8 cellular contexts compared by ENCODE assay signal in the genomic region with DNA sequence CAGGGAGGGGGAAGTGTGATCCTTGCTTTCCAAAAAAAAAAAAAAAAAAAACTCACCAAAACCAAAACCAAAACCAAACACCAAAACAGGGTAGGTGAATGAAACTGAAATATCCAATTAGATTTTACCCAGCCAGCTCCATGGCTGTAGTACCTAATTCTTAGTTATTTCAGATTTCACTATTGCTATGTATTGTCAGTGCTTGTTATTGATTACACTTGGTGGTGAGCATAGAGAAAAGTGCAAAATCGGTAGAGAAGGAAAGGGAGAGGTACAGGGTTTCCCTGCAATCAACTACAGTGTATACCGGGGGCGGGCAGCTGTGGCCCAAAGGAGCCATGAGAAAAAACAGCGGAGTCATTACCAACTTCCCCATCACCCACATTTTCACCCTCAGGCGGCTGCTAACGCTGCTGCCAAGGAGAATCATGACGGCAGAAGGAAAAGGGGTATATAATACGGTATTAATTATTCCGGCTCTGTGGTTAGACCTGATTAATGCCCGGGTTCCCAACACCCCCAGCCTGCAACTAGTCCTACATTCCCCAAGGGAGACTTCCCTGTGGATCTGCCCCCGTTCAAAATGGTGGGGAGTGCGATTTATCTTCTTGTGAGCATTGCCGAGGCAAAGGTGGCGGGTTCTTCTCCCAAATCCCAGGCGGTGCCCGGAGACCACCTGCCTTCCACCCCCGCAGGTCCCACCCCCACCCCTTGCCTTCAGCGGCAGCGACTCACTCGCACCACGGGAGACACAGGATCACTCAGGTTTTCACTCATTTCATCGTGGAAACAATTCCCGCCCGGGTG. TPM values are rescaled to one million over a fixed set of nuclear protein-coding genes. Genes with fewer than 3 reads are reported as not detected.
DNase-seq lines count a peak whose midpoint lies in the region; ATAC-seq and TF ChIP-seq lines count a peak whose summit lies in the region.

A gene (minus strand): TSS at position 30 of the 807 bp plus-strand sequence. CDS start 486 bp downstream, outside the sequence.

- peaks cover 12 to 20% of the 10 kb centered on the region in 2 donors for H3K36me3 ChIP-seq in ascending aorta

- H3K27ac Mint-ChIP-seq in T-cell = peak within 1 kb of the TSS; percentile 98 to 100

- intact Hi-C loops in ascending aorta (cut with DNase I) = no loop called here
- intact Hi-C loops in sciatic nerve (cut with DNase I) = no loop called here

- H3K9me3 ChIP-seq in ascending aorta = no peaks in the 10 kb centered on the region

- peaks cover 4 to 25% of the 10 kb centered on the region in 2 donors for H3K4me1 ChIP-seq in ascending aorta

- peaks cover 51 to 62% (median 52%) of the 10 kb centered on the region in 3 donors for H3K4me1 Mint-ChIP-seq in T-cell

- H3K36me3 Mint-ChIP-seq in T-cell = peaks cover 37% of the 10 kb centered on the region

- TF ChIP-seq CTCF in ascending aorta (IDR thresholded peaks at IDR 0.05) = no peak

- H3K4me3 Mint-ChIP-seq in T-cell = peak within 1 kb of the TSS; percentile 81 to 100 (median 92)

- peak within 1 kb of the TSS; percentile 96 to 99 for H3K27ac ChIP-seq in ascending aorta

- POLR2A ChIA-PET in T-cell (lab: Charles Lee) = interaction anchor here (0.6 to 1.0 kb wide), 10 partner anchors 15 to 1613 kb away, joined by 3 to 16 read pairs (median 5); no protein-coding TSS in a partner anchor

- DNase-seq in ELR (ENCODE audit: low read depth) = peak; percentile 70
- peak in 33 of 34 experiments; percentile 10 to 63 (median 34) for DNase-seq in T-cell
- no peak for DNase-seq in ascending aorta (ENCODE audit: low spot score in 2 of 2)
- peak; percentile 17 for DNase-seq in hepatic stellate cell (ENCODE audit: low spot score)
- no peak for DNase-seq in sciatic nerve (ENCODE audit: low spot score)
- no peak for DNase-seq in dedifferentiated amniotic fluid mesenchymal stem cell (ENCODE audit: extremely low spot score)
- no peak for DNase-seq in globus pallidus (ENCODE audit: low spot score)

- no peaks in the 10 kb centered on the region for H3K27me3 Mint-ChIP-seq in T-cell

- H3K4me3 ChIP-seq in ascending aorta = peak within 1 kb of the TSS; percentile 86 to 92

- ATAC-seq in HG03378 (IDR thresholded peaks at IDR 0.05; ENCODE audit: unreplicated experiment) (peak; percentile 30), T-cell (replicated peaks in 1 of 4) (no peak), sciatic nerve (no peak)

- H3K9me3 Mint-ChIP-seq in T-cell = no peaks in the 10 kb centered on the region

- CTCF ChIA-PET in T-cell (lab: Charles Lee) = interaction anchor here in 1 of 2 donors (0.6 to 1.2 kb wide), 4 partner anchors 135 to 299 kb away, joined by 3 to 5 read pairs (median 4); no protein-coding TSS in a partner anchor

- H3K27me3 ChIP-seq in ascending aorta = no peaks in the 10 kb centered on the region

RNA-seq across cellular contexts. Expression of the gene that starts here (rescaled TPM):
- total RNA-seq in T-cell (100 to 1,000 TPM; 114 to 146 (median 135) TPM), ascending aorta (29.6 TPM), sciatic nerve (89.3 TPM)

Comparison
In these comparisons a context has a peak if more than half of its experiments do, and no peak if none do; other contexts are left out.
1. DNase-seq: peak in ELR (single experiment), T-cell (33 of 34) and hepatic stellate cell (single experiment); none in ascending aorta (0 of 2), sciatic nerve (single experiment), dedifferentiated amniotic fluid mesenchymal stem cell (single experiment) and globus pallidus (single experiment).